ENCODE assay signal across 29 cellular contexts in genomic region chr10:46288601-46289206, GRCh38. TPM values are rescaled to one million over a fixed set of nuclear protein-coding genes. Genes with fewer than 3 reads are reported as not detected.
DNase-seq lines count a peak whose midpoint lies in the region; ATAC-seq and TF ChIP-seq lines count a peak whose summit lies in the region.
"Had no signal": no experiment of that assay in that cellular context is flagged by ENCODE, and none has a peak within 500 bp of the region (broad histone marks: within the 10 kb centered on the region; RNA-seq: fewer than 3 reads in every experiment).

No MANE protein-coding gene starts in this region.

- H4K8ac ChIP-seq in trophoblast cell (ENCODE audit: low read depth, low read length), result no peak overlapping the region

- no peak overlapping the region for H3K4me3 Mint-ChIP-seq in activated B cell treated with CpG ODN at 0.5 μM for 24 hours
- H3K4me3 Mint-ChIP-seq in CD8-positive, alpha-beta T cell, result no peak overlapping the region
- H3K4me3 Mint-ChIP-seq: CD4-positive, alpha-beta memory T cell had no signal

- H3K27me3 Mint-ChIP-seq in activated B cell treated with CpG ODN at 0.5 μM for 24 hours, result peaks cover 40% of the 10 kb centered on the region
- H3K27me3 Mint-ChIP-seq in CD8-positive, alpha-beta T cell (ENCODE audit: low read depth), result peaks cover 3% of the 10 kb centered on the region
- H3K27me3 Mint-ChIP-seq: CD4-positive, alpha-beta memory T cell had no signal

- CTCF ChIA-PET in activated B cell treated with CpG ODN at 0.5 μM for 24 hours (lab: Charles Lee), result no interaction called here
- CTCF ChIA-PET in CD8-positive, alpha-beta T cell (lab: Charles Lee), result no interaction called here

- H3K79me2 ChIP-seq in trophoblast cell (ENCODE audit: control insufficient read depth, insufficient read depth, low read length, poor library complexity), result peaks cover 2% of the 10 kb centered on the region

- no peak overlapping the region for H3K27ac Mint-ChIP-seq in activated B cell treated with CpG ODN at 0.5 μM for 24 hours
- H3K27ac Mint-ChIP-seq in CD8-positive, alpha-beta T cell, result no peak overlapping the region

- no peak for TF ChIP-seq CTCF in activated B cell treated with CpG ODN at 0.5 μM for 24 hours (IDR thresholded peaks at IDR 0.05)
- no peak for TF ChIP-seq CTCF in CD8-positive, alpha-beta T cell (IDR thresholded peaks at IDR 0.05)

- H3K27me3 ChIP-seq in trophoblast cell (ENCODE audit: insufficient read depth, low read length), result no peaks in the 10 kb centered on the region
- no peaks in the 10 kb centered on the region for H3K27me3 ChIP-seq in CD8-positive, alpha-beta T cell (ENCODE audit: insufficient read depth, low read length)

- H3K14ac ChIP-seq in trophoblast cell (ENCODE audit: low read length), result no peak overlapping the region

- H2BK12ac ChIP-seq in trophoblast cell (ENCODE audit: low read length), result no peak overlapping the region

- intact Hi-C loops in activated B cell treated with CpG ODN at 0.5 μM for 24 hours (cut with micrococcal nuclease), result loop anchor here (10.0 kb wide), 1 partner anchor 254 kb away; the partner anchor contains the start of gene NCOA4
- intact Hi-C loops in CD8-positive, alpha-beta T cell (cut with DNase I, micrococcal nuclease), result loop anchor here in 1 of 2 experiments (10.0 kb wide), 1 partner anchor 1294 kb away; no protein-coding TSS in a partner anchor

- no peak overlapping the region for H2BK5ac ChIP-seq in trophoblast cell (ENCODE audit: low read depth, low read length, poor library complexity)

- H2AK5ac ChIP-seq in trophoblast cell (ENCODE audit: low read length), result no peak overlapping the region

- no peak overlapping the region for H3K4ac ChIP-seq in trophoblast cell (ENCODE audit: low read depth, low read length)

- peaks cover 9% of the 10 kb centered on the region for H3K79me1 ChIP-seq in trophoblast cell (ENCODE audit: low read length)

- H2BK120ac ChIP-seq in trophoblast cell (ENCODE audit: insufficient read depth, low read length, poor library complexity), result no peak overlapping the region

- peaks cover 10% of the 10 kb centered on the region for H3K4me1 Mint-ChIP-seq in activated B cell treated with CpG ODN at 0.5 μM for 24 hours
- peaks cover 11% of the 10 kb centered on the region for H3K4me1 Mint-ChIP-seq in CD8-positive, alpha-beta T cell (ENCODE audit: low read depth)

- no peak overlapping the region for H3K18ac ChIP-seq in trophoblast cell (ENCODE audit: low read length)

- no peaks in the 10 kb centered on the region for H3K36me3 Mint-ChIP-seq in activated B cell treated with CpG ODN at 0.5 μM for 24 hours (ENCODE audit: low read depth)
- peaks cover 2% of the 10 kb centered on the region for H3K36me3 Mint-ChIP-seq in CD8-positive, alpha-beta T cell
- H3K36me3 Mint-ChIP-seq: CD4-positive, alpha-beta memory T cell had no signal

- H3K27ac ChIP-seq in trophoblast cell (ENCODE audit: low read depth, low read length), result no peak overlapping the region
- H3K27ac ChIP-seq in CD8-positive, alpha-beta T cell (ENCODE audit: low read depth, low read length), result no peak overlapping the region
- H3K27ac ChIP-seq: KMS-11 had no signal

- no peak overlapping the region for H3K4me2 ChIP-seq in trophoblast cell (ENCODE audit: low read length)
- H3K4me2 ChIP-seq: A549, KMS-11 had no signal

- peak overlapping the region; percentile 3 for H4K91ac ChIP-seq in trophoblast cell (ENCODE audit: low read depth, low read length)

- no peak overlapping the region for H2AFZ ChIP-seq in trophoblast cell (ENCODE audit: insufficient read depth, low read length, poor library complexity)

- H3K9me3 ChIP-seq in trophoblast cell (ENCODE audit: insufficient read depth, low read depth, low read length), result peaks cover 4% of the 10 kb centered on the region
- no peaks in the 10 kb centered on the region for H3K9me3 ChIP-seq in CD8-positive, alpha-beta T cell (ENCODE audit: low read length)
- H3K9me3 ChIP-seq: A549, Caco-2 had no signal

- WGBS in trophoblast cell (ENCODE audit: extremely low coverage, insufficient coverage, insufficient read length), result no CpG with 5 or more reads among the region's 6 CpGs

- H4K12ac ChIP-seq in trophoblast cell (ENCODE audit: low read depth, low read length), result no peak overlapping the region

- peak; percentile 53 for DNase-seq in activated effector memory CD4-positive, alpha-beta T cell treated with anti-CD3 and anti-CD28 coated beads, Interleukin-2, amount 50 U/mL, for 16 hours
- DNase-seq in activated effector memory CD4-positive, alpha-beta T cell treated with Interleukin-2 at 50 U/mL for 16 hours, result no peak
- DNase-seq in activated B cell treated with CpG ODN at 0.5 μM for 24 hours (peak; percentile 11), islet precursor cell (peak; percentile 69), trophoblast cell (peak; percentile 42 to 54), NAMALWA (ENCODE audit: low spot score) (no peak)
- DNase-seq in CD8-positive, alpha-beta T cell, result no peak
- DNase-seq: C1 segment of cervical spinal cord; CD4-positive, alpha-beta memory T cell; DMS79; EL; GDM1; HCEC 1CT; NCI-H1092 treated with DMSO at 0.1 percent for 48 hours; NCI-H1436; NCI-H187; NCI-H2081 treated with DMSO at 0.1 percent for 48 hours; NCI-H2171; NCI-H510A; NCI-H69; SHP77 treated with DMSO at 0.1 percent for 48 hours had no signal

- H3K4me3 ChIP-seq in trophoblast cell (ENCODE audit: low read depth, low read length), result no peak overlapping the region
- no peak overlapping the region for H3K4me3 ChIP-seq in CD8-positive, alpha-beta T cell (ENCODE audit: low read depth, low read length)
- H3K4me3 ChIP-seq: A549, GM12878 had no signal

- H3K23ac ChIP-seq in trophoblast cell (ENCODE audit: low read length), result no peak overlapping the region

- ATAC-seq in activated B cell treated with CpG ODN at 0.5 μM for 24 hours (ENCODE audit: low read depth), result no peak
- ATAC-seq in CD8-positive, alpha-beta T cell, result no peak
- no peak for ATAC-seq in HG03280 (IDR thresholded peaks at IDR 0.05; ENCODE audit: unreplicated experiment)
- ATAC-seq: A549, GM12878, Panc1 had no signal

- no peaks in the 10 kb centered on the region for H3K36me3 ChIP-seq in trophoblast cell (ENCODE audit: control insufficient read depth in 1 of 2, insufficient read depth in 2 of 2, low read length in 2 of 2)
- H3K36me3 ChIP-seq in CD8-positive, alpha-beta T cell (ENCODE audit: insufficient read depth, low read length), result no peaks in the 10 kb centered on the region

- H3K9me3 Mint-ChIP-seq in activated B cell treated with CpG ODN at 0.5 μM for 24 hours, result no peaks in the 10 kb centered on the region
- no peaks in the 10 kb centered on the region for H3K9me3 Mint-ChIP-seq in CD8-positive, alpha-beta T cell

- peaks cover 16 to 21% of the 10 kb centered on the region in 2 experiments for H3K4me1 ChIP-seq in trophoblast cell (ENCODE audit: control insufficient read depth in 1 of 2, insufficient read depth in 2 of 2, low read length in 2 of 2)
- peaks cover 10% of the 10 kb centered on the region for H3K4me1 ChIP-seq in CD8-positive, alpha-beta T cell (ENCODE audit: insufficient read depth, low read length)

- no peak overlapping the region for H3K9ac ChIP-seq in trophoblast cell (ENCODE audit: low read length)
- H3K9ac ChIP-seq: KMS-11 had no signal

- POLR2A ChIA-PET in activated B cell treated with CpG ODN at 0.5 μM for 24 hours (lab: Charles Lee), result no interaction called here
- POLR2A ChIA-PET in CD8-positive, alpha-beta T cell (lab: Charles Lee), result interaction anchor here (0.6 kb wide), 1 partner anchor 34 kb away, joined by 3 read pairs; no protein-coding TSS in a partner anchor

RNA-seq across cellular contexts. Expression of gene ANTXRL, which starts 1.9 kb away (rescaled TPM):
- not detected in 2 replicates for total RNA-seq in activated B cell treated with CpG ODN at 0.5 μM for 24 hours
- polyA plus RNA-seq in trophoblast cell (2013), result 0.03 and 0.12 TPM in 2 replicates
- not detected for total RNA-seq in CD8-positive, alpha-beta T cell
- total RNA-seq: Caco-2; CD4-positive, alpha-beta memory T cell; GM12878; H1; IMR-90 had no signal
- polyA plus RNA-seq: CD4-positive, alpha-beta memory T cell; GM12878; H1; IMR-90 had no signal

Comparison
In these comparisons a context has a peak if more than half of its experiments do, and no peak if none do; other contexts are left out.
1. DNase-seq: peak in activated effector memory CD4-positive, alpha-beta T cell treated with anti-CD3 and anti-CD28 coated beads, Interleukin-2, amount 50 U/mL, for 16 hours (single experiment), activated B cell treated with CpG ODN at 0.5 μM for 24 hours (single experiment), islet precursor cell (single experiment) and trophoblast cell (2 of 2); none in activated effector memory CD4-positive, alpha-beta T cell treated with Interleukin-2 at 50 U/mL for 16 hours (single experiment), NAMALWA (single experiment) and CD8-positive, alpha-beta T cell (0 of 7).